8 cellular contexts compared by ENCODE assay signal in genomic region chr11:68632802-68633201, GRCh38. TPM values are rescaled to one million over a fixed set of nuclear protein-coding genes. Genes with fewer than 3 reads are reported as not detected.
DNase-seq lines count a peak whose midpoint lies in the region; ATAC-seq and TF ChIP-seq lines count a peak whose summit lies in the region.

No MANE protein-coding gene starts in this region.

- no peak overlapping the region for H3K4me2 ChIP-seq in H9 (ENCODE audit: insufficient read depth, insufficient read length, low read length)

- ATAC-seq in heart right ventricle (peak in 1 of 8 donors; percentile 37), HG03045 (IDR thresholded peaks at IDR 0.05; ENCODE audit: unreplicated experiment) (no peak), GM18873 (IDR thresholded peaks at IDR 0.05; ENCODE audit: low FRiP score, unreplicated experiment) (no peak)

- no peak overlapping the region for H4K8ac ChIP-seq in H9 (replicated peaks; ENCODE audit: insufficient read length, low read depth, low read length)

- no peaks in the 10 kb centered on the region for H3K36me3 Mint-ChIP-seq in H9 (ENCODE audit: insufficient read depth in 1 of 3, low read depth in 3 of 3)

- H3K4me1 Mint-ChIP-seq in H9 = peaks cover 20 to 27% of the 10 kb centered on the region in 2 experiments

- H3K4me1 ChIP-seq in BE2C (no peaks in the 10 kb centered on the region), H9 (ENCODE audit: insufficient read depth, low read length) (no peaks in the 10 kb centered on the region; the same call in 1 of the 2 replicates), heart right ventricle (no peaks in the 10 kb centered on the region)

- H3K14ac ChIP-seq in H9 (ENCODE audit: insufficient read depth, low read length) = no peak overlapping the region

- H3K27ac ChIP-seq in H9 (ENCODE audit: insufficient read length, low read depth, low read length) = no peak overlapping the region
- no peak overlapping the region for H3K27ac ChIP-seq in heart right ventricle

- WGBS in H9 (ENCODE audit: extremely low coverage, insufficient read length, low lambda C conversion rate) = no CpG with 5 or more reads among the region's 6 CpGs
- WGBS in heart right ventricle, 2 donors = 47 to 48% methylated on average over 6 of the region's 6 CpGs

- no peak overlapping the region for H3K56ac ChIP-seq in H9 (ENCODE audit: insufficient read length, low read depth, low read length)

- DNase-seq in BE2C (peak; percentile 83), H9 (peak; percentile 87), NCI-H69 (lab: John Stamatoyannopoulos, UW) (peak; percentile 82), heart right ventricle (no peak)
- peak; percentile 41 to 48 for DNase-seq in activated T-cell treated with anti-CD3 and anti-CD28 coated beads, Interleukin-2, amount 50 U/mL, for 48 hours
- DNase-seq in stimulated activated CD8-positive, alpha-beta memory T cell treated with anti-CD3 and anti-CD28 coated beads, Interleukin-4, amount 100 ng/mL, for 24 hours (ENCODE audit: low read depth) = peak; percentile 3

- TF ChIP-seq CTCF in BE2C (IDR thresholded peaks at IDR 0.05; ENCODE audit: low read depth, low read length) (peak; percentile 88), H9 (conservative IDR thresholded peaks at IDR 0.05) (peak; percentile 90), heart right ventricle (IDR thresholded peaks at IDR 0.05) (peak in 6 of 9 donors; percentile 26 to 47 (median 42))

- no peaks in the 10 kb centered on the region for H4K20me1 ChIP-seq in H9 (ENCODE audit: control insufficient read depth, insufficient read depth, insufficient read length)

- no peak overlapping the region for H3K18ac ChIP-seq in H9 (ENCODE audit: insufficient read length, low read depth, low read length)

- H3T11ph ChIP-seq in H9 (ENCODE audit: low read length) = no peak overlapping the region

- no peak overlapping the region for H3K4me3 ChIP-seq in BE2C (ENCODE audit: low read depth, low read length)
- H3K4me3 ChIP-seq in heart right ventricle = no peak overlapping the region

- H2BK20ac ChIP-seq in H9 (ENCODE audit: low read depth, low read length, poor library complexity, severe bottlenecking) = peak overlapping the region; percentile 78

- H3K23ac ChIP-seq in H9 (ENCODE audit: insufficient read length, low read depth, low read length) = no peak overlapping the region

- H3K23me2 ChIP-seq in H9 (ENCODE audit: insufficient read length, low read depth, low read length, poor library complexity, severe bottlenecking) = no peaks in the 10 kb centered on the region

- H2BK5ac ChIP-seq in H9 (ENCODE audit: insufficient read length, low read length) = no peak overlapping the region

- no peaks in the 10 kb centered on the region for H3K9me3 ChIP-seq in BE2C
- no peaks in the 10 kb centered on the region for H3K9me3 ChIP-seq in H9 (ENCODE audit: control insufficient read depth, low read depth, low read length)
- no peaks in the 10 kb centered on the region for H3K9me3 ChIP-seq in heart right ventricle

- no peak overlapping the region for H4K91ac ChIP-seq in H9 (ENCODE audit: insufficient read length, low read depth, low read length)

- no peak overlapping the region for H2BK15ac ChIP-seq in H9 (ENCODE audit: low read depth, low read length)

- H3K4me3 Mint-ChIP-seq in H9 = no peak overlapping the region

- no peaks in the 10 kb centered on the region for H3K9me3 Mint-ChIP-seq in H9

- H3K27me3 Mint-ChIP-seq in H9 (ENCODE audit: low read depth) = peaks cover 6% of the 10 kb centered on the region

- H2BK12ac ChIP-seq in H9 (ENCODE audit: insufficient read length, low read depth, low read length) = no peak overlapping the region

- H3K79me1 ChIP-seq in H9 (ENCODE audit: insufficient read depth, low read depth, low read length, poor library complexity, severe bottlenecking) = no peaks in the 10 kb centered on the region

- H3K36me3 ChIP-seq in BE2C (no peaks in the 10 kb centered on the region), heart right ventricle (no peaks in the 10 kb centered on the region)

- no peak overlapping the region for H2AK5ac ChIP-seq in H9 (ENCODE audit: insufficient read length, low read length)

- H3K4ac ChIP-seq in H9 (ENCODE audit: low read depth, low read length) = no peak overlapping the region

- intact Hi-C loops in heart right ventricle (cut with DNase I) = no loop called here

- no peak overlapping the region for H3K27ac Mint-ChIP-seq in H9

- H2AFZ ChIP-seq in H9 (ENCODE audit: low read length) = no peak overlapping the region

- H2BK120ac ChIP-seq in H9 (ENCODE audit: low read depth, low read length, poor library complexity, severe bottlenecking) = no peak overlapping the region

- no peak overlapping the region for H4K5ac ChIP-seq in H9 (ENCODE audit: insufficient read length, low read depth, low read length)

- H3K27me3 ChIP-seq in BE2C (no peaks in the 10 kb centered on the region), H9 (ENCODE audit: insufficient read depth, low read length) (no peaks in the 10 kb centered on the region), heart right ventricle (peaks cover 0 to 10% (median 0%) of the 10 kb centered on the region in 7 donors)

- H3K9ac ChIP-seq in H9 (ENCODE audit: extremely low read depth, insufficient read length, low read length) = no peak overlapping the region

- no peaks in the 10 kb centered on the region for H3K79me2 ChIP-seq in H9 (ENCODE audit: insufficient read depth, low read length)

RNA-seq across cellular contexts. Expression of gene GAL, which starts 51.5 kb away (rescaled TPM):
- 86.9 TPM for polyA plus RNA-seq in BE2C (2012; ENCODE audit: insufficient read depth, insufficient read length, low read depth)
- total RNA-seq in H9 (2021) = 65.2 and 67.5 TPM in 2 replicates
- 1 to 10 TPM in 1 of 10 donors, under 1 TPM in 2, not detected in 7; 0.42 to 1.6 (median 0.61) TPM for total RNA-seq in heart right ventricle
- polyA plus RNA-seq in heart right ventricle = 1 to 10 TPM in 1 of 2 donors, not detected in 1; 2.9 TPM

Comparison
In these comparisons a context has a peak if more than half of its experiments do, and no peak if none do; other contexts are left out.
1. DNase-seq: peak in BE2C (single experiment), H9 (single experiment), NCI-H69 (single experiment), activated T-cell treated with anti-CD3 and anti-CD28 coated beads, Interleukin-2, amount 50 U/mL, for 48 hours (2 of 2) and stimulated activated CD8-positive, alpha-beta memory T cell treated with anti-CD3 and anti-CD28 coated beads, Interleukin-4, amount 100 ng/mL, for 24 hours (single experiment); none in heart right ventricle (0 of 2).
2. RNA of gene GAL, which starts 51.5 kb away (total RNA-seq): 65.2 to 67.5 TPM in H9; 0.42 to 1.6 TPM in heart right ventricle; every median in the first group is over 10 times any median in the second.
3. Peak in every context shown above with its lines, with median percentiles within 50 percentile points of each other: CTCF ChIP-seq.